Comparison of ENCODE assay signal across 14 cellular contexts in the genomic region with DNA sequence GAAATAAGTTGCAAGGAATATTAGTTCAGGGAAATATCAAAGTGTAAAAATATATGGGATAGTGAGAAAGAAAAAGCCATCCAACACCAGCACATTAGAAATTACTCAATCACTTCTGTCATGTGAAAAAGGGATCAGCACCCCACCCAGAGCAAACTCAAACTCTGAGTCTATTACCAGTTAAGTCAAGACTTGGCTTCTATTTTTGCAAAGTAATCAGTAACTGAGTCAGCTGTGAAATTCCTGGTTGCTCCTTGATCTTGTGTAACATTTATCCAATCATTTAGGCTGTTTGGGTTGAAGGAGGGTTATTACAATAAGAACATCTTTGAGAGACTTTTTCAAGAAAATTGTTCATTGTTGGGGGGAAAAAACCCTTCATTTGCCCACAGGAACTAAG. TPM values are rescaled to one million over a fixed set of nuclear protein-coding genes. Genes with fewer than 3 reads are reported as not detected.
A peak's percentile ranks its signal among the peaks of the same experiment; 100 is the strongest.
DNase-seq lines count a peak whose midpoint lies in the region; ATAC-seq and TF ChIP-seq lines count a peak whose summit lies in the region.
"Had no signal": no experiment of that assay in that cellular context is flagged by ENCODE, and none has a peak within 500 bp of the region (broad histone marks: within the 10 kb centered on the region; RNA-seq: fewer than 3 reads in every experiment).

No MANE protein-coding gene starts in this region.

- peaks cover 16 to 19% of the 10 kb centered on the region in 2 donors for H3K4me1 ChIP-seq in left lung
- H3K4me1 ChIP-seq in thoracic aorta (ENCODE audit: control insufficient read depth in 1 of 2, low read depth in 2 of 2): peaks cover 3 to 4% of the 10 kb centered on the region in 2 donors

- H3K27ac ChIP-seq in left lung (peak overlapping the region; percentile 51 to 55), thoracic aorta (no peak overlapping the region)
- H3K27ac ChIP-seq: prostate gland had no signal

- H3K27me3 ChIP-seq in left lung (no peaks in the 10 kb centered on the region), thoracic aorta (replicated peaks; ENCODE audit: insufficient read depth) (no peaks in the 10 kb centered on the region)

- TF ChIP-seq CTCF in left lung (IDR thresholded peaks at IDR 0.05) (no peak), thoracic aorta (IDR thresholded peaks at IDR 0.05) (no peak)

- no peaks in the 10 kb centered on the region for H3K9me3 ChIP-seq in left lung
- no peaks in the 10 kb centered on the region for H3K9me3 ChIP-seq in thoracic aorta
- H3K9me3 ChIP-seq: prostate gland had no signal

- no peak overlapping the region for H3K4me3 ChIP-seq in left lung
- no peak overlapping the region for H3K4me3 ChIP-seq in thoracic aorta
- H3K4me3 ChIP-seq: prostate gland had no signal

- DNase-seq in NCI-H460 (ENCODE audit: extremely low read depth, low read depth) (peak; percentile 49), dedifferentiated amniotic fluid mesenchymal stem cell (ENCODE audit: extremely low spot score) (peak; percentile 17), left lung (no peak), thoracic aorta (ENCODE audit: low spot score) (no peak), germinal center (ENCODE audit: low spot score) (no peak), Kasumi-1 (lab: John Stamatoyannopoulos, UW) (no peak), NCI-H526 (lab: John Stamatoyannopoulos, UW) (no peak), HCEC 1CT (no peak)
- DNase-seq: activated CD4-positive, alpha-beta T cell treated with anti-CD3 and anti-CD28 coated beads, Interleukin-2, amount 50 U/mL, for 4 hours; activated effector memory CD4-positive, alpha-beta T cell treated with anti-CD3 and anti-CD28 coated beads, Interleukin-2, amount 50 U/mL, for 16 hours; cortex of kidney; KG1; NCI-H2171 had no signal

- H3K36me3 ChIP-seq in left lung: no peaks in the 10 kb centered on the region
- H3K36me3 ChIP-seq in thoracic aorta: no peaks in the 10 kb centered on the region

- ATAC-seq in left lung (peak; percentile 55), thoracic aorta (ENCODE audit: insufficient number of reproducible peaks, low FRiP score, low read depth) (peak; percentile 52)

- intact Hi-C loops in left lung (cut with DNase I): no loop called here

RNA-seq across cellular contexts. Expression of gene SLC22A23, which starts 51.2 kb away (rescaled TPM):
- total RNA-seq in NCI-H460 (2014; rRNA removed; shearing (Covaris generic)): 3.8 and 4.9 TPM in 2 replicates
- 5.8 and 8.4 TPM in 2 replicates for polyA plus RNA-seq in NCI-H460 (2014; cell fraction: nucleus; rRNA removed)
- total RNA-seq in left lung (10 to 100 TPM; 24.4 to 25.7 TPM), thoracic aorta (1 to 10 TPM; 5.1 to 9.7 TPM)

Comparison
In these comparisons a context has a peak if more than half of its experiments do, and no peak if none do; other contexts are left out.
1. DNase-seq: peak in NCI-H460 (single experiment) and dedifferentiated amniotic fluid mesenchymal stem cell (single experiment); none in left lung (0 of 2), thoracic aorta (single experiment), germinal center (single experiment), Kasumi-1 (0 of 2), NCI-H526 (0 of 2) and HCEC 1CT (single experiment).
2. H3K27ac ChIP-seq: peak in left lung (2 of 2); none in thoracic aorta (0 of 2).